7 cellular contexts compared by ENCODE assay signal in the genomic region with DNA sequence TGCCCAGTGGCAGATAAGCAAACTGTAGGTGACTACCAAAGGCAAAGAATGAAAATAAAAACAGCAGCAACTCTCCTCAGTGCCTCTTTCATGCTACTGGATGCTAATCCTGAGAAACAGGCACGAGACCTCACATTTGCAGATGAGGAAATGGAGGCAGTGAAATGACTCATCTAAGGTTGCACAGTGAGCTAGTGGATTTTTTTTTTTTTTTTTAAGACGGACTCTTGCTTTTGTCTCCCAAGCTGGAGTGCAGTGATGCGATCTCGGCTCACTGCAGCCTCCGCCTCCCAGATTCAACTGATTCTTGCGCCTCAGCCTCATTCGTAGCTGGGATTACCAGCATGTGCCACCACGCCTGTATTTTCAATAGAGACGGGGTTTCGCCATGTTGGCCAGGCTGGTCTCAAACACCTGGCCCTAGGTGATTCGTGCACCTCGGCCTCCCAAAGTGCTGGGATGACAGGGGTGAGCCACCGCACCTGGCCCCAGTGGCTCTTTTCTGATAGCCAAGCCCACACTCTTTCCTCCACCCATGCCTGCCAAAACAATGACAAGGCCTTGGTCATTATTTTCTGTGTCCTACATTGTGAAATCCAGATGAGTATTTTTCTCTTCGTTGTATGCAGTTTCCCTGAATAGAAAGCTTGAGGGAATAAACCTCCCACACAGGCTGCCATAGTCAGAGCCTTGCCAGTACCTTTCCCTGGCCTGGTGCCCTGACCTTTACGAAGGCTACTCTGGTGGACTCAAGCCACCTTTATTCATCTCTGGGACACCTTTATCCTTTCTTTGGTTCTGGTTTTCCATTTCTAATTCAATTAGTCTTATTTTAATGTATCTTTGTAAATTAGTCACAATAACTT. TPM values are rescaled to one million over a fixed set of nuclear protein-coding genes. Genes with fewer than 3 reads are reported as not detected.
A peak's percentile ranks its signal among the peaks of the same experiment; 100 is the strongest.
DNase-seq lines count a peak whose midpoint lies in the region; ATAC-seq lines count a peak whose summit lies in the region.

No MANE protein-coding gene starts in this region.

- peak overlapping the region; percentile 43 for H2AFZ ChIP-seq in mesenchymal stem cell (ENCODE audit: low read depth, low read length)

- peak overlapping the region in 1 of 2 experiments; percentile 71 for H3K14ac ChIP-seq in mesenchymal stem cell (ENCODE audit: low read length in 2 of 2)

- peak overlapping the region; percentile 66 for H2BK120ac ChIP-seq in mesenchymal stem cell (ENCODE audit: low read depth, low read length)

- no peak overlapping the region for H2BK15ac ChIP-seq in mesenchymal stem cell (ENCODE audit: low read depth, poor library complexity, severe bottlenecking)

- no peak overlapping the region for H3K4me2 ChIP-seq in mesenchymal stem cell (ENCODE audit: low read length, poor library complexity, severe bottlenecking)

- peaks cover 2% of the 10 kb centered on the region for H3K79me1 ChIP-seq in mesenchymal stem cell (replicated peaks; ENCODE audit: low read length, poor library complexity, severe bottlenecking)

- no peak overlapping the region for H2AK5ac ChIP-seq in mesenchymal stem cell (ENCODE audit: low read length, severe bottlenecking)

- peak overlapping the region in 1 of 2 experiments; percentile 81 for H2BK12ac ChIP-seq in mesenchymal stem cell (ENCODE audit: low read length in 2 of 2)

- no peaks in the 10 kb centered on the region for H3K36me3 ChIP-seq in mesenchymal stem cell (ENCODE audit: control insufficient read depth in 1 of 2, insufficient read depth in 2 of 2, low read depth in 1 of 2, low read length in 2 of 2)

- H3K9ac ChIP-seq in mesenchymal stem cell (ENCODE audit: low read length), result no peak overlapping the region

- no peaks in the 10 kb centered on the region for H3K27me3 ChIP-seq in mesenchymal stem cell (ENCODE audit: control insufficient read depth in 1 of 2, insufficient read depth in 1 of 2, low read length in 2 of 2)

- H3K4ac ChIP-seq in mesenchymal stem cell (ENCODE audit: low read depth in 1 of 2, low read length in 2 of 2), result peak overlapping the region in 1 of 2 experiments; percentile 37

- no peak overlapping the region for H3K4me3 ChIP-seq in mesenchymal stem cell (ENCODE audit: insufficient read depth in 1 of 2, low read depth in 1 of 2, low read length in 2 of 2)

- no peak overlapping the region for H3K27ac ChIP-seq in mesenchymal stem cell (ENCODE audit: low read length, poor library complexity, severe bottlenecking)

- H3K23ac ChIP-seq in mesenchymal stem cell (ENCODE audit: low read length in 2 of 2), result no peak overlapping the region

- peaks cover 7% of the 10 kb centered on the region for H3K4me1 ChIP-seq in mesenchymal stem cell (ENCODE audit: control insufficient read depth, insufficient read depth, low read depth, low read length)

- DNase-seq in mesenchymal stem cell, result peak; percentile 69
- DNase-seq in OCI-M2 (lab: John Stamatoyannopoulos, UW; ENCODE audit: unreplicated experiment), result no peak
- DNase-seq in H4 (ENCODE audit: low spot score), result no peak
- no peak for DNase-seq in KG1 (lab: John Stamatoyannopoulos, UW)

- H3K9me3 ChIP-seq in mesenchymal stem cell (ENCODE audit: control insufficient read depth, low read length), result no peaks in the 10 kb centered on the region

- ATAC-seq in GM18868 (IDR thresholded peaks at IDR 0.05; ENCODE audit: unreplicated experiment) (peak; percentile 81), GM21717 (IDR thresholded peaks at IDR 0.05; ENCODE audit: unreplicated experiment) (peak; percentile 70), HG03575 (IDR thresholded peaks at IDR 0.05; ENCODE audit: extremely low read depth, insufficient number of reproducible peaks, low FRiP score, unreplicated experiment) (peak; percentile 80)

- whole genome bisulfite sequencing in mesenchymal stem cell, result 86% methylated on average over 15 of the region's 15 CpGs

- peak overlapping the region; percentile 41 for H4K91ac ChIP-seq in mesenchymal stem cell (ENCODE audit: low read length)

- no peak overlapping the region for H4K8ac ChIP-seq in mesenchymal stem cell (ENCODE audit: low read length)

- H2BK5ac ChIP-seq in mesenchymal stem cell (ENCODE audit: low read depth, low read length, poor library complexity, severe bottlenecking), result no peak overlapping the region

- H3K18ac ChIP-seq in mesenchymal stem cell (ENCODE audit: low read depth in 1 of 2, low read length in 2 of 2), result peak overlapping the region in 1 of 2 experiments; percentile 86

RNA-seq across cellular contexts. Expression of a gene that starts 19.3 kb away (rescaled TPM):
- 1.5 TPM for polyA plus RNA-seq in mesenchymal stem cell (2013, experiment 1 of 2)
- 1.2 TPM for polyA plus RNA-seq in mesenchymal stem cell (2013, experiment 2 of 2)
- 1.0 and 1.4 TPM in 2 replicates for total RNA-seq in H4 (2014; rRNA removed; shearing (Covaris generic))
